1 cellular context compared by ENCODE assay signal in genomic region chr7:44491229-44491628, GRCh38.
TF ChIP-seq lines count a peak whose summit lies in the region.

No MANE protein-coding gene starts in this region.

TF ChIP-seq in H1, 55 proteins besides CTCF, POLR2A, EP300 and RAD21:
- TF ChIP-seq KDM5A (IDR thresholded peaks at IDR 0.05; ENCODE audit: low read length) (no peak), SIN3A (conservative IDR thresholded peaks at IDR 0.05 in 1 of 2, IDR thresholded peaks at IDR 0.05 in 1 of 2; ENCODE audit: low read depth in 1 of 2, low read length in 2 of 2) (no peak), SRF (IDR thresholded peaks at IDR 0.05; ENCODE audit: low read depth, low read length) (no peak), TAF1 (IDR thresholded peaks at IDR 0.05; ENCODE audit: low read depth, low read length) (no peak), BCL11A (IDR thresholded peaks at IDR 0.05; ENCODE audit: low read depth in 2 of 2, low read length in 2 of 2) (no peak), RFX5 (IDR thresholded peaks at IDR 0.05; ENCODE audit: borderline replicate concordance, low read depth, low read length) (no peak), SAP30 (IDR thresholded peaks at IDR 0.05; ENCODE audit: insufficient read depth, insufficient replicate concordance, low read length) (no peak), RXRA (IDR thresholded peaks at IDR 0.05; ENCODE audit: insufficient read depth, low read depth, low read length) (no peak), CBX5 (IDR thresholded peaks at IDR 0.05; ENCODE audit: low read depth, low read length) (no peak), KDM1A (IDR thresholded peaks at IDR 0.05; ENCODE audit: borderline replicate concordance, low read length) (no peak), E2F6 (IDR thresholded peaks at IDR 0.05) (no peak)
TF ChIP-seq in H1: peak in this region for 0.
